Comparison of ENCODE assay signal across 9 cellular contexts in the genomic region with DNA sequence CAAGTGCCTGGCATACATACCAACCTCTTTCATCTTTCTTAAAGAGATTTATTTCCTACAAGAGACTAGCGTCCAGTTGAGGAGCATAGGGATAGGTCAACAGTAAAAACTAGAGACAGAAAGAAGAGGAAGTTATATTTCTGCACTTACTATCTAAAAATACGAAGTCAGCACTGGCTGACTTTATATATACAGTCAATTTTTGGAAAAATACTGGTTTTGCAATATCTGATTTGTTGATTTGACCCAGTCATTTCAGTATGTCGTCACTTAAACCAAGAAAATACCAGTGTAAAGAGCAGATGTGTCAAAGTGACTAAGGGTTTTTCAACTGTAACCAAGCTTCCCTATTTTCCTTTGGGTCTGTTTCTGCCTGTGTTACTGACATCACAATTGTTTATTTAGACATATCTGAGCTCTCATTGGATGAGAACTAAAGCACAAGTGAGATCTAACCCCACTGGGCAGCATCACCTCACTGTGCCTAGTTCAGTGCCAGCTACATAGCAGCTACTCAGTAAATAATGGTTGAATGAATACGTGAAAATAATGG. TPM values are rescaled to one million over a fixed set of nuclear protein-coding genes. Genes with fewer than 3 reads are reported as not detected.
DNase-seq lines count a peak whose midpoint lies in the region; ATAC-seq and TF ChIP-seq lines count a peak whose summit lies in the region.
"Had no signal": no experiment of that assay in that cellular context is flagged by ENCODE, and none has a peak within 500 bp of the region (broad histone marks: within the 10 kb centered on the region; RNA-seq: fewer than 3 reads in every experiment).

No MANE protein-coding gene starts in this region.

- ATAC-seq in IMR-90 (ENCODE audit: low read depth): no peak; the same call in 1 of the 2 replicates
- ATAC-seq in central memory CD8-positive, alpha-beta T cell (replicated peaks; ENCODE audit: extremely low read depth, poor library complexity, severe bottlenecking): peak; percentile 26

- no peak for TF ChIP-seq CTCF in MCF 10A (IDR thresholded peaks at IDR 0.05; ENCODE audit: unreplicated experiment)
- TF ChIP-seq CTCF in breast epithelium (IDR thresholded peaks at IDR 0.05): no peak
- no peak for TF ChIP-seq CTCF in IMR-90 (conservative IDR thresholded peaks at IDR 0.05; ENCODE audit: low read depth, low read length)
- TF ChIP-seq CTCF in tibial nerve (IDR thresholded peaks at IDR 0.05): no peak
- TF ChIP-seq CTCF in RWPE1 (conservative IDR thresholded peaks at IDR 0.05; ENCODE audit: low read depth): no peak

- H4K20me1 ChIP-seq in IMR-90 (ENCODE audit: insufficient read depth, low read length): no peaks in the 10 kb centered on the region

- no peak overlapping the region for H3K4me3 ChIP-seq in breast epithelium
- H3K4me3 ChIP-seq in IMR-90 (ENCODE audit: insufficient read depth, low read depth, low read length): no peak overlapping the region
- H3K4me3 ChIP-seq in tibial nerve: no peak overlapping the region

- DNase-seq in MCF 10A (ENCODE audit: unreplicated experiment): peak; percentile 30
- DNase-seq in breast epithelium (ENCODE audit: low spot score in 2 of 2): no peak
- DNase-seq in IMR-90: peak; percentile 8
- no peak for DNase-seq in central memory CD8-positive, alpha-beta T cell (ENCODE audit: low spot score in 2 of 2)
- DNase-seq in tibial nerve (ENCODE audit: low spot score in 2 of 2): no peak
- no peak for DNase-seq in RWPE1 (ENCODE audit: low spot score)
- DNase-seq in NCI-H1092 treated with DMSO at 0.1 percent for 48 hours (lab: John Stamatoyannopoulos, UW): no peak
- no peak for DNase-seq in occipital lobe (lab: John Stamatoyannopoulos, UW)
- DNase-seq: DND-41 had no signal

- H3K27ac ChIP-seq in breast epithelium (no peak overlapping the region), IMR-90 (ENCODE audit: insufficient read depth, low read length) (no peak overlapping the region), tibial nerve (peak overlapping the region in 2 of 4 donors; percentile 43 to 55), RWPE1 (no peak overlapping the region)

- H2BK20ac ChIP-seq in IMR-90 (ENCODE audit: low read depth, low read length): no peak overlapping the region

- H3K27me3 ChIP-seq in breast epithelium: no peaks in the 10 kb centered on the region
- H3K27me3 ChIP-seq in IMR-90 (ENCODE audit: control insufficient read depth, insufficient read depth, low read length): no peaks in the 10 kb centered on the region
- no peaks in the 10 kb centered on the region for H3K27me3 ChIP-seq in tibial nerve

- peak; percentile 38 to 75 for TF ChIP-seq EP300 in tibial nerve (IDR thresholded peaks at IDR 0.05)

- H3K9ac ChIP-seq in IMR-90 (ENCODE audit: low read depth, low read length): no peak overlapping the region

- no peaks in the 10 kb centered on the region for H3K9me3 Mint-ChIP-seq in MCF 10A (ENCODE audit: unreplicated experiment)
- H3K9me3 Mint-ChIP-seq in central memory CD8-positive, alpha-beta T cell: no peaks in the 10 kb centered on the region

- H3K4me1 ChIP-seq in breast epithelium (no peaks in the 10 kb centered on the region), IMR-90 (ENCODE audit: control insufficient read depth, insufficient read depth, low read length) (no peaks in the 10 kb centered on the region), tibial nerve (peaks cover 0 to 10% (median 2%) of the 10 kb centered on the region in 4 donors)

- no peaks in the 10 kb centered on the region for H3K36me3 Mint-ChIP-seq in MCF 10A (ENCODE audit: insufficient read depth, unreplicated experiment)
- H3K36me3 Mint-ChIP-seq in central memory CD8-positive, alpha-beta T cell (ENCODE audit: insufficient read depth): peaks cover 82% of the 10 kb centered on the region

- no peaks in the 10 kb centered on the region for H3K79me1 ChIP-seq in IMR-90 (ENCODE audit: low read depth in 1 of 2, low read length in 2 of 2)

- TF ChIP-seq POLR2A in breast epithelium (IDR thresholded peaks at IDR 0.05): no peak
- no peak for TF ChIP-seq POLR2A in IMR-90 (IDR thresholded peaks at IDR 0.05; ENCODE audit: low read depth, low read length)
- TF ChIP-seq POLR2A in tibial nerve (IDR thresholded peaks at IDR 0.05): no peak

- no peak overlapping the region for H2AFZ ChIP-seq in IMR-90 (replicated peaks; ENCODE audit: low read length, poor library complexity)

- no peak overlapping the region for H3K27ac Mint-ChIP-seq in MCF 10A (ENCODE audit: low read depth, unreplicated experiment)
- peak overlapping the region; percentile 88 for H3K27ac Mint-ChIP-seq in central memory CD8-positive, alpha-beta T cell (ENCODE audit: low read depth)

- H3K27me3 Mint-ChIP-seq in MCF 10A (ENCODE audit: insufficient read depth, unreplicated experiment): no peaks in the 10 kb centered on the region
- H3K27me3 Mint-ChIP-seq in central memory CD8-positive, alpha-beta T cell: no peaks in the 10 kb centered on the region

- dilution Hi-C loops in IMR-90 (cut with HindIII; ENCODE audit: low sequenced_read_pairs, unreplicated experiment): no loop called here

- H4K91ac ChIP-seq in IMR-90 (ENCODE audit: insufficient read depth, low read depth, low read length): no peak overlapping the region

- no peak overlapping the region for H3K4me3 Mint-ChIP-seq in MCF 10A (ENCODE audit: unreplicated experiment)
- H3K4me3 Mint-ChIP-seq in central memory CD8-positive, alpha-beta T cell: no peak overlapping the region

- H3K23ac ChIP-seq in IMR-90 (ENCODE audit: low read depth, low read length): no peak overlapping the region

- H3K4me1 Mint-ChIP-seq in MCF 10A (ENCODE audit: insufficient read depth, unreplicated experiment): no peaks in the 10 kb centered on the region
- peaks cover 56% of the 10 kb centered on the region for H3K4me1 Mint-ChIP-seq in central memory CD8-positive, alpha-beta T cell

- intact Hi-C loops in MCF 10A (cut with micrococcal nuclease): no loop called here
- intact Hi-C loops in breast epithelium (cut with DNase I; ENCODE audit: low total_unique reads): loop anchor here (2.0 kb wide), 1 partner anchor 74 kb away; no protein-coding TSS in a partner anchor
- intact Hi-C loops in IMR-90 (cut with micrococcal nuclease): no loop called here

- H2BK5ac ChIP-seq in IMR-90 (ENCODE audit: low read depth, low read length, poor library complexity, severe bottlenecking): no peak overlapping the region

- H2AK5ac ChIP-seq in IMR-90 (ENCODE audit: low read depth, low read length): no peak overlapping the region

- no peaks in the 10 kb centered on the region for H3K36me3 ChIP-seq in breast epithelium
- no peaks in the 10 kb centered on the region for H3K36me3 ChIP-seq in IMR-90 (ENCODE audit: control insufficient read depth, insufficient read depth, low read length)
- no peaks in the 10 kb centered on the region for H3K36me3 ChIP-seq in tibial nerve

- no peaks in the 10 kb centered on the region for H3K9me1 ChIP-seq in IMR-90 (ENCODE audit: insufficient read depth, low read length)

- no peak overlapping the region for H4K8ac ChIP-seq in IMR-90 (ENCODE audit: low read depth in 2 of 2, low read length in 2 of 2)

- H3K18ac ChIP-seq in IMR-90 (ENCODE audit: low read depth, low read length): no peak overlapping the region

- H3K14ac ChIP-seq in IMR-90 (replicated peaks; ENCODE audit: low read depth, low read length): no peak overlapping the region

- no peak overlapping the region for H3K56ac ChIP-seq in IMR-90 (ENCODE audit: extremely low read depth, insufficient read depth, low read length)

- H4K5ac ChIP-seq in IMR-90 (ENCODE audit: low read depth, low read length): no peak overlapping the region

- POLR2A ChIA-PET in MCF 10A (lab: Yijun Ruan, JAX): interaction anchor here (0.5 kb wide), 1 partner anchor 240 kb away, joined by 3 read pairs; no protein-coding TSS in a partner anchor
- POLR2A ChIA-PET in IMR-90 (lab: Charles Lee; ENCODE audit: unreplicated experiment): no interaction called here
- POLR2A ChIA-PET in RWPE1 (lab: Yijun Ruan, JAX; ENCODE audit: low non-redundant PET): no interaction called here

- H2BK15ac ChIP-seq in IMR-90 (ENCODE audit: low read depth, low read length): no peak overlapping the region

- H3K9me3 ChIP-seq in breast epithelium (peaks cover 0 to 14% of the 10 kb centered on the region in 2 donors), IMR-90 (ENCODE audit: control insufficient read depth, insufficient read depth, low read length) (no peaks in the 10 kb centered on the region), tibial nerve (peaks cover 0 to 2% (median 0%) of the 10 kb centered on the region in 4 donors)

- in situ Hi-C loops in IMR-90 (cut with MboI; ENCODE audit: low sequenced_read_pairs): no loop called here

- H2AK9ac ChIP-seq in IMR-90 (replicated peaks; ENCODE audit: low read depth, low read length, poor library complexity): no peak overlapping the region

- H2BK120ac ChIP-seq in IMR-90 (ENCODE audit: low read depth, low read length): no peak overlapping the region

- CTCF ChIA-PET in MCF 10A (lab: Yijun Ruan, JAX): interaction anchor here (0.6 to 1.1 kb wide), 5 partner anchors 14 to 140 kb away, joined by 3 to 4 read pairs (median 3); no protein-coding TSS in a partner anchor
- CTCF ChIA-PET in IMR-90 (lab: Yijun Ruan, JAX): no interaction called here
- CTCF ChIA-PET in RWPE1 (lab: Yijun Ruan, JAX): no interaction called here

- no peak overlapping the region for H3K4me2 ChIP-seq in IMR-90 (ENCODE audit: low read depth, low read length)

- no peak overlapping the region for H3K4ac ChIP-seq in IMR-90 (ENCODE audit: low read depth, low read length)

- WGBS in IMR-90 (ENCODE audit: extremely low coverage in 2 of 2, insufficient read length in 1 of 2), 2 experiments: no CpG with 5 or more reads among the region's 4 CpGs
- WGBS in tibial nerve, 2 donors: 66 to 70% methylated on average over 4 of the region's 4 CpGs

- BruUV-seq in MCF 10A (replicated peaks; lab: Mats Ljungman, UMichigan): no TSS peak
- no TSS peak for BruUV-seq in IMR-90 (replicated peaks; lab: Mats Ljungman, UMichigan)

- no peak for TF ChIP-seq RAD21 in IMR-90 (IDR thresholded peaks at IDR 0.05; ENCODE audit: low read length)

TF ChIP-seq in IMR-90, 13 proteins besides CTCF, POLR2A, EP300 and RAD21 (continues in another document):
- TF ChIP-seq RCOR1 (IDR thresholded peaks at IDR 0.05; ENCODE audit: insufficient replicate concordance, low read length): no peak

RNA-seq across cellular contexts. Expression of a gene that starts 23.0 kb away (rescaled TPM):
- total RNA-seq in MCF 10A (2022) (0.19 TPM in 1 of 2 replicates, not detected in the other), breast epithelium (10 to 100 TPM; 11.5 to 18.7 (median 16.8) TPM), IMR-90 (2012; rRNA removed) (not detected in 2 replicates), tibial nerve (1 to 10 TPM; 3.7 to 9.3 (median 8.1) TPM), occipital lobe (5.1 TPM)
- polyA plus RNA-seq in IMR-90 (2012; rRNA removed): not detected in 2 replicates
- polyA plus RNA-seq in IMR-90 (2012; cell fraction: cytosol; rRNA removed): not detected in 2 replicates
- polyA plus RNA-seq in IMR-90 (2012; cell fraction: nucleus; rRNA removed; ENCODE audit: low replicate concordance): not detected in 2 replicates

Comparison
In these comparisons a context has a peak if more than half of its experiments do, and no peak if none do; other contexts are left out.
1. DNase-seq: peak in MCF 10A (single experiment) and IMR-90 (single experiment); none in breast epithelium (0 of 2), central memory CD8-positive, alpha-beta T cell (0 of 2), tibial nerve (0 of 2), RWPE1 (single experiment), NCI-H1092 treated with DMSO at 0.1 percent for 48 hours (single experiment) and occipital lobe (single experiment).